17 cellular contexts compared by ENCODE assay signal in genomic region chr6:2753116-2753489, GRCh38. TPM values are rescaled to one million over a fixed set of nuclear protein-coding genes. Genes with fewer than 3 reads are reported as not detected.
DNase-seq lines count a peak whose midpoint lies in the region; ATAC-seq, FAIRE-seq and TF ChIP-seq lines count a peak whose summit lies in the region.
"Had no signal": no experiment of that assay in that cellular context is flagged by ENCODE, and none has a peak within 500 bp of the region (broad histone marks: within the 10 kb centered on the region; RNA-seq: fewer than 3 reads in every experiment).

No MANE protein-coding gene starts in this region.

- H3F3A ChIP-seq in Loucy (ENCODE audit: low read depth), result peaks cover 8% of the 10 kb centered on the region

- H3K27me3 ChIP-seq in Loucy (ENCODE audit: insufficient read depth, low read length, poor library complexity, severe bottlenecking), result no peaks in the 10 kb centered on the region
- no peaks in the 10 kb centered on the region for H3K27me3 ChIP-seq in K562 (ENCODE audit: control insufficient read depth in 2 of 2, insufficient read depth in 2 of 2, low read length in 2 of 2)
- no peaks in the 10 kb centered on the region for H3K27me3 ChIP-seq in aorta (ENCODE audit: control insufficient read depth in 1 of 2, insufficient read depth in 2 of 2, low read length in 1 of 2)
- H3K27me3 ChIP-seq: BLaER1 treated with 17β-estradiol and CSF1 and Interleukin-3, amounts not matched to agents 10 nM and 100 nM; SJCRH30 had no signal

- CTCF ChIA-PET in K562 (lab: Yijun Ruan, JAX; ENCODE audit: low intra/inter-chr PET ratio), result no interaction called here

- no peak overlapping the region for H3K4me3 ChIP-seq in Loucy (ENCODE audit: low read length, poor library complexity, severe bottlenecking)
- no peak overlapping the region for H3K4me3 ChIP-seq in K562
- H3K4me3 ChIP-seq in aorta (ENCODE audit: low read length in 2 of 2), result no peak overlapping the region
- H3K4me3 ChIP-seq: BLaER1 treated with 17β-estradiol and CSF1 and Interleukin-3, amounts not matched to agents 10 nM and 100 nM; SJCRH30 had no signal

- TF ChIP-seq CTCF in Loucy (conservative IDR thresholded peaks at IDR 0.05; ENCODE audit: low read length) (no peak), K562 (IDR thresholded peaks at IDR 0.05 in 2 of 3, conservative IDR thresholded peaks at IDR 0.05 in 1 of 3; ENCODE audit: insufficient read depth in 2 of 3, low read depth in 1 of 3, low read length in 3 of 3) (no peak)

- TF ChIP-seq POLR2A in K562 (conservative IDR thresholded peaks at IDR 0.05), result no peak

- H3K36me3 ChIP-seq in Loucy (ENCODE audit: insufficient read depth, low read length), result no peaks in the 10 kb centered on the region
- H3K36me3 ChIP-seq in K562 (ENCODE audit: control insufficient read depth, insufficient read depth, low read length), result no peaks in the 10 kb centered on the region
- no peaks in the 10 kb centered on the region for H3K36me3 ChIP-seq in aorta (ENCODE audit: control insufficient read depth in 1 of 2, insufficient read depth in 2 of 2, low read length in 1 of 2)
- H3K36me3 ChIP-seq: BLaER1 treated with 17β-estradiol and CSF1 and Interleukin-3, amounts not matched to agents 10 nM and 100 nM; SJCRH30 had no signal

- H3K9me3 ChIP-seq in Loucy (ENCODE audit: insufficient read depth, low read depth, low read length) (no peaks in the 10 kb centered on the region), K562 (replicated peaks; ENCODE audit: control insufficient read depth, insufficient read depth, low read depth, low read length) (no peaks in the 10 kb centered on the region), aorta (ENCODE audit: control insufficient read depth, low read length) (no peaks in the 10 kb centered on the region)
- H3K9me3 ChIP-seq: BLaER1 treated with 17β-estradiol and CSF1 and Interleukin-3, amounts not matched to agents 10 nM and 100 nM; SJCRH30 had no signal

- H3K9me2 ChIP-seq in Loucy (replicated peaks; ENCODE audit: low read depth, low read length), result no peaks in the 10 kb centered on the region

- H3K4me2 ChIP-seq in Loucy (ENCODE audit: low read depth, low read length, poor library complexity, severe bottlenecking) (peak overlapping the region; percentile 72), K562 (ENCODE audit: insufficient read depth, low read length) (no peak overlapping the region)
- H3K4me2 ChIP-seq: KMS-11 had no signal

- TF ChIP-seq EP300 in K562 (IDR thresholded peaks at IDR 0.05; ENCODE audit: low read length), result no peak

- DNase-seq in NCI-H774 (lab: John Stamatoyannopoulos, UW) (peak; percentile 12), K562 (ENCODE audit: extremely low read depth in 1 of 4, low spot score in 3 of 4) (no peak), midbrain (lab: John Stamatoyannopoulos, UW) (peak; percentile 35), aorta (no peak), activated T-cell treated with anti-CD3 and anti-CD28 coated beads for 4 hours (no peak)
- no peak for DNase-seq in stimulated activated CD4-positive, alpha-beta T cell treated with anti-CD3 and anti-CD28 coated beads, Interleukin-2, amount 100 ng/mL, for 48 hours
- DNase-seq: CD8-positive, alpha-beta memory T cell; DMS79 treated with DMSO at 0.1 percent for 48 hours; HFFc6; NCI-H1417 treated with DMSO at 0.1 percent for 48 hours; NCI-H187 treated with DMSO at 0.1 percent for 48 hours; NCI-H82; SJCRH30 had no signal

- no peak for FAIRE-seq in K562 (lab: Jason Lieb, UNC)

- TF ChIP-seq RAD21 in K562 (CRISPR knock-in tag; conservative IDR thresholded peaks at IDR 0.05 in 1 of 2, IDR thresholded peaks at IDR 0.05 in 1 of 2), result no peak

- H3K4me1 ChIP-seq in Loucy (ENCODE audit: insufficient read depth, low read length, poor library complexity, severe bottlenecking) (peaks cover 55% of the 10 kb centered on the region), K562 (replicated peaks in 1 of 2; ENCODE audit: control insufficient read depth in 2 of 2, insufficient read depth in 2 of 2, low read length in 2 of 2) (peaks cover 8 to 40% of the 10 kb centered on the region in 2 experiments), aorta (ENCODE audit: control insufficient read depth in 1 of 2, insufficient read depth in 2 of 2, low read length in 2 of 2) (peaks cover 0 to 2% of the 10 kb centered on the region in 2 donors)

- no peak for ATAC-seq in K562
- no peak for ATAC-seq in aorta (ENCODE audit: low FRiP score)
- ATAC-seq: Panc1 had no signal

- intact Hi-C loops in K562 (cut with micrococcal nuclease), result no loop called here
- intact Hi-C loops in aorta (cut with DNase I), result loop anchor here in 1 of 2 donors (5.0 kb wide), 1 partner anchor 1156 kb away; no protein-coding TSS in a partner anchor

- WGBS in K562 (ENCODE audit: insufficient coverage, low coverage, missing lambda C conversion rate), result 55% methylated on average over 7 of the region's 7 CpGs
- WGBS in aorta, 2 donors, result 89 to 91% methylated on average over 7 of the region's 7 CpGs

- in situ Hi-C loops in K562 (cut with MboI), result no loop called here

- no peaks in the 10 kb centered on the region for H3K79me2 ChIP-seq in Loucy (ENCODE audit: insufficient read depth, low read length)
- H3K79me2 ChIP-seq in K562 (ENCODE audit: control insufficient read depth, insufficient read depth, low read length), result no peaks in the 10 kb centered on the region

- H3K27ac ChIP-seq in K562 (ENCODE audit: extremely low read depth, low read depth, low read length), result no peak overlapping the region
- H3K27ac ChIP-seq in aorta (ENCODE audit: low read depth in 1 of 2, low read length in 2 of 2), result no peak overlapping the region
- H3K27ac ChIP-seq: BLaER1 treated with 17β-estradiol and CSF1 and Interleukin-3, amounts not matched to agents 10 nM and 100 nM; KMS-11; SJCRH30 had no signal

- H2AFZ ChIP-seq in Loucy (ENCODE audit: low read length) (no peak overlapping the region), K562 (ENCODE audit: low read depth, low read length) (peak overlapping the region; percentile 32)

- H4K20me1 ChIP-seq in Loucy (ENCODE audit: insufficient read depth, low read length, poor library complexity, severe bottlenecking), result no peaks in the 10 kb centered on the region
- H4K20me1 ChIP-seq in K562 (replicated peaks; ENCODE audit: control insufficient read depth, insufficient read depth, low read length), result no peaks in the 10 kb centered on the region
- H4K20me1 ChIP-seq: BLaER1 treated with 17β-estradiol and CSF1 and Interleukin-3, amounts not matched to agents 10 nM and 100 nM had no signal

- POLR2A ChIA-PET in K562 (lab: Yijun Ruan, JAX), result interaction anchor here (0.7 to 1.3 kb wide), 5 partner anchors 10 to 29 kb away, joined by 3 to 6 read pairs (median 4); no protein-coding TSS in a partner anchor

- H3K9me1 ChIP-seq in K562 (ENCODE audit: control insufficient read depth, insufficient read depth, low read length), result no peaks in the 10 kb centered on the region

- H3K9ac ChIP-seq in Loucy (ENCODE audit: low read depth, low read length, poor library complexity, severe bottlenecking), result no peak overlapping the region
- H3K9ac ChIP-seq in K562 (ENCODE audit: insufficient read depth in 1 of 2, low read depth in 2 of 2, low read length in 2 of 2), result no peak overlapping the region
- H3K9ac ChIP-seq: BLaER1 treated with 17β-estradiol and CSF1 and Interleukin-3, amounts not matched to agents 10 nM and 100 nM; KMS-11 had no signal

- BruUV-seq in K562 (replicated peaks; lab: Mats Ljungman, UMichigan), result no TSS peak

TF ChIP-seq in K562, 482 proteins besides CTCF, POLR2A, EP300 and RAD21 (continues in another document):
- TF ChIP-seq ARID2 (IDR thresholded peaks at IDR 0.05) (no peak), HMGN3 (IDR thresholded peaks at IDR 0.05; ENCODE audit: borderline replicate concordance, extremely low read depth, insufficient read length, low read depth, low read length) (no peak)

RNA-seq across cellular contexts. Expression of gene MYLK4, which starts 2.4 kb away (rescaled TPM):
- total RNA-seq in K562 (2011; cell fraction: chromatin; rRNA removed; ENCODE audit: low replicate concordance), result 0.07 and 0.16 TPM in 2 replicates
- under 0.01 TPM in 1 of 2 replicates, not detected in the other for total RNA-seq in K562 (2011; cell fraction: nucleolus; rRNA removed)
- 0.07 TPM in 1 of 2 replicates, not detected in the other for total RNA-seq in K562 (2011; cell fraction: nucleoplasm; rRNA removed)
- total RNA-seq in K562 (2014; rRNA removed) (0.04 and 0.09 TPM in 2 replicates), K562 (2014; rRNA removed; fragmentation: Illumina TruSeq; extraction: Trizol) (0.04 and 0.06 TPM in 2 replicates), K562 (2015; rRNA removed; fragmentation: Illumina TruSeq; extraction: Trizol) (0.07 and 0.15 TPM in 2 replicates), K562 (2021) (0.02 and 0.07 TPM in 2 replicates), aorta (1 to 10 TPM; 1.4 to 1.7 TPM)
- polyA plus RNA-seq in K562 (2011; rRNA removed) (0.03 and 0.09 TPM in 2 replicates), K562 (2014; fragmentation: Illumina TruSeq; extraction: Trizol) (0.03 and 0.06 TPM in 2 replicates), K562 (2014; fragmentation: Nextera tagmentation; extraction: Ambion mirVana) (under 1 TPM; 0.01 to 0.03 TPM), K562 (2014; rRNA removed) (0.15 and 0.30 TPM in 2 replicates), aorta (1 to 10 TPM in 1 of 2 donors, under 1 TPM in 1; 0.38 to 2.5 TPM)
- 0.01 and 0.09 TPM in 2 replicates for polyA plus RNA-seq in K562 (2011; cell fraction: cytosol; rRNA removed)
- polyA plus RNA-seq in K562 (2011; cell fraction: nucleus; rRNA removed), result 0.30 and 0.67 TPM in 2 replicates
- polyA plus RNA-seq in K562 (2012), result 0.07 and 0.25 TPM in 2 replicates
- polyA minus RNA-seq in K562 (2011; rRNA and poly(A)+ RNA removed), result 0.09 TPM in 1 of 2 replicates, not detected in the other
- not detected in 2 replicates for polyA minus RNA-seq in K562 (2011; cell fraction: cytosol; rRNA and poly(A)+ RNA removed)
- polyA minus RNA-seq in K562 (2011; cell fraction: nucleus; rRNA and poly(A)+ RNA removed), result under 0.01 and 0.22 TPM in 2 replicates

RNA-seq across cellular contexts. Expression of gene WRNIP1, which starts 12.1 kb away (rescaled TPM):
- 22.1 and 23.9 TPM in 2 replicates for total RNA-seq in K562 (2011; cell fraction: chromatin; rRNA removed; ENCODE audit: low replicate concordance)
- 25.7 and 28.6 TPM in 2 replicates for total RNA-seq in K562 (2011; cell fraction: nucleolus; rRNA removed)
- 23.4 and 25.1 TPM in 2 replicates for total RNA-seq in K562 (2011; cell fraction: nucleoplasm; rRNA removed)
- total RNA-seq in K562 (2014; rRNA removed) (57.6 and 66.2 TPM in 2 replicates), K562 (2014; rRNA removed; fragmentation: Illumina TruSeq; extraction: Trizol) (35.8 and 41.6 TPM in 2 replicates), K562 (2015; rRNA removed; fragmentation: Illumina TruSeq; extraction: Trizol) (57.9 and 59.8 TPM in 2 replicates), K562 (2021) (43.6 and 48.6 TPM in 2 replicates), aorta (10 to 100 TPM; 36.8 to 39.7 TPM)
- polyA plus RNA-seq in K562 (2011; rRNA removed) (38.9 and 44.1 TPM in 2 replicates), K562 (2014; fragmentation: Illumina TruSeq; extraction: Trizol) (52.1 and 63.6 TPM in 2 replicates), K562 (2014; fragmentation: Nextera tagmentation; extraction: Ambion mirVana) (10 to 100 TPM; 13.2 to 15.9 TPM), K562 (2014; rRNA removed) (58.3 and 59.8 TPM in 2 replicates), aorta (10 to 100 TPM; 23.2 to 40.3 TPM)
- polyA plus RNA-seq in K562 (2011; cell fraction: cytosol; rRNA removed), result 48.7 and 64.2 TPM in 2 replicates
- 70.8 and 98.6 TPM in 2 replicates for polyA plus RNA-seq in K562 (2011; cell fraction: nucleus; rRNA removed)
- 48.5 and 50.6 TPM in 2 replicates for polyA plus RNA-seq in K562 (2012)
- 32.3 and 38.6 TPM in 2 replicates for polyA minus RNA-seq in K562 (2011; rRNA and poly(A)+ RNA removed)
- 23.3 and 23.9 TPM in 2 replicates for polyA minus RNA-seq in K562 (2011; cell fraction: cytosol; rRNA and poly(A)+ RNA removed)
- 36.5 and 48.5 TPM in 2 replicates for polyA minus RNA-seq in K562 (2011; cell fraction: nucleus; rRNA and poly(A)+ RNA removed)

Comparison
In these comparisons a context has a peak if more than half of its experiments do, and no peak if none do; other contexts are left out.
1. DNase-seq: peak in NCI-H774 (single experiment) and midbrain (single experiment); none in K562 (0 of 4), stimulated activated CD4-positive, alpha-beta T cell treated with anti-CD3 and anti-CD28 coated beads, Interleukin-2, amount 100 ng/mL, for 48 hours (0 of 2), aorta (0 of 2) and activated T-cell treated with anti-CD3 and anti-CD28 coated beads for 4 hours (single experiment).